ENCODE assay signal across 21 cellular contexts in the genomic region with DNA sequence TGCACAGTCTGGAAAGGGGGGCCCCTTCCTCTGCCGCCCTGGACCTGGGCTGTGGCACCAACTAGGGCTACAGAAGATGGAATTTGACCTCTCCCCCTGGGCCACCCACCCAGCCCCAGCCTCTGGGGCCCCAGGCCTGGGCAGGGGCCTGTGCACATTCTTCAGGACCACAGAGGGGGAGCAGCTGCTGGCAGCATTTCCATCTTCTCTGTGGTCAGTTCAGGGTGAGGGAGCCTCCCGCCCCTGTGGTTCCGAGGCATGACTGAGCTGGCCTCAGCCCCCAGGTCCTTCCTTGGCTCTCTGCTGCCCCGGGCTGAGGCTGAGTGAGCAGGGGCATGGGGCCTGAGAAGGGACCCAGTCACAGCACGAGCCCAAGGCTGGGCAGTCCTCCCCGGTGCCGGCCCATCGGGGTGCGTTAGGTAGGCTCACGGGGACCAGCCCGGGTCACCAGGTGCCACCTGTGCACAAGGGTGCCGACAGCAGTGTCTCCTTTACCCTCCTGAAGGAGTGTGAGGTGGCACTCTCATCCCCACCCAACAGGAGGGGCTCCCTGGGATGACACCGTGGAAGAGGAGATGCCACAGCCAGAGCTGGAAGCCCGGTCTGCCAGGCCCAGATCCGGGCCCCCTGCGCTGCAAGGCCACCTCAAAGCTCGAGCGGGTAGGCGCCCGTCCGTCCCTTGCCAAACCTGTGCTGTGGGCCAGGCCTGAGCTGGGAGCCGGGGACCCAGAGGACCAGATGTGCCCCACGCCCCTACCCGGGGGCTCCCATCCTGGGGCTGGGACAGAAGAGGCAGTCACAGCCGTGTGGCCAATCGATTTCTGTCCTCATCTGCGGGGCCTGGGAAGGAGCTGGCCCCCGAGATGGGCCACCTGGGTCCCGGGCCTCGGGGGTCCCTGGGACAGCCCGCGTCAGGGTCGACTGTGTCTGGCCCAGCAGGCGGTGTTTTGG.
DNase-seq lines count a peak whose midpoint lies in the region; ATAC-seq and TF ChIP-seq lines count a peak whose summit lies in the region.
"Had no signal": no experiment of that assay in that cellular context is flagged by ENCODE, and none has a peak within 500 bp of the region (broad histone marks: within the 10 kb centered on the region; RNA-seq: fewer than 3 reads in every experiment).

No MANE protein-coding gene starts in this region.

- H4K20me1 ChIP-seq in BLaER1, result no peaks in the 10 kb centered on the region
- H4K20me1 ChIP-seq in osteoblast (ENCODE audit: insufficient read depth, low read length), result no peaks in the 10 kb centered on the region

- H3K4me2 ChIP-seq in BLaER1 (peak overlapping the region; percentile 86), osteoblast (ENCODE audit: insufficient read depth, low read length) (no peak overlapping the region)
- H3K4me2 ChIP-seq: A549 had no signal

- no peaks in the 10 kb centered on the region for H3K79me2 ChIP-seq in osteoblast (ENCODE audit: insufficient read depth, low read length)

- no peaks in the 10 kb centered on the region for H3K9me3 ChIP-seq in BLaER1
- no peaks in the 10 kb centered on the region for H3K9me3 ChIP-seq in HEK293 (ENCODE audit: control insufficient read depth, insufficient read depth, low read depth, low read length)
- H3K9me3 ChIP-seq in osteoblast (ENCODE audit: low read depth, low read length), result no peaks in the 10 kb centered on the region
- H3K9me3 ChIP-seq in testis, result no peaks in the 10 kb centered on the region
- H3K9me3 ChIP-seq: A549, BE2C had no signal

- WGBS in testis, 2 donors, result 73 to 80% methylated on average over 2 to 33 of the region's 34 CpGs

- CTCF ChIA-PET in HEK293 (lab: Yijun Ruan, JAX), result no interaction called here

- H3K4me1 ChIP-seq in BLaER1, result peaks cover 81% of the 10 kb centered on the region
- H3K4me1 ChIP-seq in HEK293 (ENCODE audit: control insufficient read depth, insufficient read depth, low read length), result no peaks in the 10 kb centered on the region
- no peaks in the 10 kb centered on the region for H3K4me1 ChIP-seq in osteoblast (ENCODE audit: insufficient read depth, low read length)
- H3K4me1 ChIP-seq in testis, result no peaks in the 10 kb centered on the region
- H3K4me1 ChIP-seq: A549, BE2C had no signal

- DNase-seq in left kidney (ENCODE audit: low read depth, low spot score) (peak; percentile 44), osteoblast (ENCODE audit: insufficient read length, low spot score, missing footprints) (peak; percentile 75), NCI-H748 treated with DMSO at 0.1 percent for 48 hours (lab: John Stamatoyannopoulos, UW) (no peak), testis (no peak), T-helper 2 cell (no peak), left colon (no peak)
- DNase-seq: BE2C; CD4-positive, alpha-beta T cell; COR-L47; DMS79; KG1; NCI-H1105; NCI-H2029 treated with DMSO at 0.1 percent for 48 hours; NCI-H226; NCI-H510A treated with DMSO at 0.1 percent for 48 hours; NCI-H774; NK-92 treated with Interleukin-12 subunit alpha and Interleukin-12 subunit beta, amount 100 ng/mL, for 24 hours had no signal

- TF ChIP-seq POLR2A in testis (IDR thresholded peaks at IDR 0.05), result no peak

- H3K27me3 ChIP-seq in BLaER1, result peaks cover 48% of the 10 kb centered on the region
- peaks cover 17% of the 10 kb centered on the region for H3K27me3 ChIP-seq in osteoblast (ENCODE audit: insufficient read depth, low read length)
- H3K27me3 ChIP-seq in testis, result no peaks in the 10 kb centered on the region

- TF ChIP-seq CTCF in HEK293 (tag by site-specific recombination; IDR thresholded peaks at IDR 0.05) (no peak), osteoblast (IDR thresholded peaks at IDR 0.05; ENCODE audit: extremely low read depth, low read depth, low read length) (no peak), testis (IDR thresholded peaks at IDR 0.05) (no peak)

- POLR2A ChIA-PET in HEK293 (lab: Yijun Ruan, JAX), result no interaction called here

- H3K9ac ChIP-seq in BLaER1, result no peak overlapping the region

- intact Hi-C loops in testis (cut with DNase I; ENCODE audit: low total_unique reads) (no loop called here), left colon (cut with DNase I, micrococcal nuclease) (no loop called here)

- H2AFZ ChIP-seq in osteoblast (ENCODE audit: low read length), result no peak overlapping the region

- H3K27ac ChIP-seq in BLaER1, result no peak overlapping the region
- H3K27ac ChIP-seq in HEK293 (ENCODE audit: extremely low read depth, low read depth, low read length), result no peak overlapping the region
- H3K27ac ChIP-seq in osteoblast (ENCODE audit: low read depth, low read length), result no peak overlapping the region
- H3K27ac ChIP-seq in testis, result no peak overlapping the region
- H3K27ac ChIP-seq: A549 had no signal

- H3K4me3 ChIP-seq in BLaER1 (no peak overlapping the region), HEK293 (ENCODE audit: low read depth, low read length) (no peak overlapping the region), osteoblast (ENCODE audit: insufficient read depth, low read length) (no peak overlapping the region), testis (no peak overlapping the region)
- H3K4me3 ChIP-seq: A549 had no signal

- ATAC-seq in left colon, result no peak
- ATAC-seq: A549, Panc1 had no signal

- H3K36me3 ChIP-seq in BLaER1 (no peaks in the 10 kb centered on the region), HEK293 (ENCODE audit: control insufficient read depth in 2 of 2, insufficient read depth in 1 of 2, low read length in 2 of 2) (no peaks in the 10 kb centered on the region), osteoblast (ENCODE audit: insufficient read depth, low read length) (no peaks in the 10 kb centered on the region), testis (ENCODE audit: low read depth, missing control alignments) (no peaks in the 10 kb centered on the region)
- H3K36me3 ChIP-seq: BE2C had no signal

TF ChIP-seq in HEK293, 187 proteins besides CTCF, POLR2A, EP300 and RAD21:
- TF ChIP-seq ZNF214 (tag by site-specific recombination; IDR thresholded peaks at IDR 0.05; ENCODE audit: borderline replicate concordance), result no peak
- 0 out of 2 replicates have a peak, but pooled peaks have one; percentile 12 for TF ChIP-seq ZNF423 (tag by site-specific recombination; IDR thresholded peaks at IDR 0.05)

Comparison
In these comparisons a context has a peak if more than half of its experiments do, and no peak if none do; other contexts are left out.
1. DNase-seq: peak in left kidney (single experiment) and osteoblast (single experiment); none in NCI-H748 treated with DMSO at 0.1 percent for 48 hours (single experiment), testis (single experiment), T-helper 2 cell (0 of 5) and left colon (0 of 2).